In the genomic region with DNA sequence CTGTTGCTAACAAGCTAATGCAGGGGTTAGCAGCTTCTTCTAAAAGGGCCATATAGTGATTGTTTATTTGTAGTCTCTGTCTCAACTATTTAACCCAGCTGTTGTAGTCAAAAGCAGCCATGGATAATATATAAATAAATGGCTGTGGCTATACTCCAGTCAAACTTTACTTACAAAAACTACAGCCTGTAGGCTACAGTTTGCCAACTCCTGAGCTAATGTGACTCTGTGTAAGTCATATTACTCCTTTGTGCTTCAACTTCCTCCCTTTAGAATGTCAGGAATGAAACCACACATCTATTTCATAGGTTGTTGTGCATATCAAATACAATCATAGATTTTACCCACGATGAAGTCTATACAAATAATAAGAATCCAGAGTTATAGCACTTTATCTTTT, we compare ENCODE assay signal across 15 cellular contexts.
"Had no signal": no experiment of that assay in that cellular context is flagged by ENCODE, and none has a peak within 500 bp of the region (broad histone marks: within the 10 kb centered on the region; RNA-seq: fewer than 3 reads in every experiment).

No MANE protein-coding gene starts in this region.

- H3K9me3 ChIP-seq: mucosa of descending colon, SJSA1 had no signal

- DNase-seq: activated CD4-positive, alpha-beta memory T cell treated with anti-CD3 and anti-CD28 coated beads, Interleukin-2, amount 10 ng/mL, durations not matched to agents 7 days and 5 days; activated CD8-positive, alpha-beta memory T cell treated with anti-CD3 and anti-CD28 coated beads, Interleukin-2, amount 50 U/mL, for 48 hours; activated naive CD4-positive, alpha-beta T cell treated with Interleukin-2 at 50 U/mL for 16 hours; caudate nucleus; cortex of kidney; effector memory CD8-positive, alpha-beta T cell; head of caudate nucleus; left colon; mucosa of descending colon; nephron progenitor cell; stimulated activated CD4-positive, alpha-beta T cell treated with anti-CD3 and anti-CD28 coated beads, Interleukin-4, amount 100 ng/mL, for 4 hours; T1000 had no signal

- ATAC-seq: effector memory CD8-positive, alpha-beta T cell; left colon; mucosa of descending colon had no signal

- H3K27ac ChIP-seq: epithelial cell of prostate, SJSA1, VCaP had no signal

- H3K4me3 ChIP-seq: mucosa of descending colon, SJSA1 had no signal

- H3K27me3 ChIP-seq: SJSA1 had no signal
